1 cellular context compared by ENCODE assay signal in genomic region chr4:146844761-146845160, GRCh38.
TF ChIP-seq lines count a peak whose summit lies in the region.

No MANE protein-coding gene starts in this region.

TF ChIP-seq in GM23338, 12 proteins besides CTCF, POLR2A, EP300 and RAD21 (continued from another document):
- TF ChIP-seq ZNF462 (CRISPR knock-in tag; IDR thresholded peaks at IDR 0.05) (no peak), EZH2 (IDR thresholded peaks at IDR 0.05; ENCODE audit: low read depth, unreplicated experiment) (no peak), POLR2AphosphoS5 (IDR thresholded peaks at IDR 0.05; ENCODE audit: low read depth) (no peak), ZNF114 (CRISPR knock-in tag; IDR thresholded peaks at IDR 0.05) (no peak), ZNF331 (CRISPR knock-in tag; IDR thresholded peaks at IDR 0.05; ENCODE audit: low read depth) (no peak), STAT1 (IDR thresholded peaks at IDR 0.05; ENCODE audit: unreplicated experiment) (no peak), EZH2phosphoT487 (IDR thresholded peaks at IDR 0.05; ENCODE audit: unreplicated experiment) (no peak), REST (IDR thresholded peaks at IDR 0.05; ENCODE audit: unreplicated experiment) (no peak), JUNB (IDR thresholded peaks at IDR 0.05; ENCODE audit: unreplicated experiment) (no peak), ETS1 (IDR thresholded peaks at IDR 0.05) (no peak), CREB1 (CRISPR knock-in tag; IDR thresholded peaks at IDR 0.05; ENCODE audit: low read depth) (no peak)
